22 cellular contexts compared by ENCODE assay signal in genomic region chr7:147638566-147638965, GRCh38.
"Had no signal": no experiment of that assay in that cellular context is flagged by ENCODE, and none has a peak within 500 bp of the region (broad histone marks: within the 10 kb centered on the region; RNA-seq: fewer than 3 reads in every experiment).

No MANE protein-coding gene starts in this region.

- H3K27ac Mint-ChIP-seq: mesothelial cell of epicardium; naive B cell; natural killer cell; progenitor cell of endocrine pancreas; stimulated activated memory B cell treated with anti-CD40 and anti-IgM and Interleukin-4, amounts not matched to agents 10 μg/mL and 1 μg/mL and 100 μg/mL, for 72 hours; stimulated activated naive CD8-positive, alpha-beta T cell treated with anti-CD3 and anti-CD28 coated beads, Interleukin-15, amount 100 ng/mL, for 72 hours had no signal

- H3K4me3 Mint-ChIP-seq: mesothelial cell of epicardium; naive B cell; natural killer cell; stimulated activated memory B cell treated with anti-CD40 and anti-IgM and Interleukin-4, amounts not matched to agents 10 μg/mL and 1 μg/mL and 100 μg/mL, for 72 hours; stimulated activated naive CD8-positive, alpha-beta T cell treated with anti-CD3 and anti-CD28 coated beads, Interleukin-15, amount 100 ng/mL, for 72 hours had no signal

- H3K27me3 Mint-ChIP-seq: naive B cell; progenitor cell of endocrine pancreas; stimulated activated memory B cell treated with anti-CD40 and anti-IgM and Interleukin-4, amounts not matched to agents 10 μg/mL and 1 μg/mL and 100 μg/mL, for 72 hours; stimulated activated naive CD8-positive, alpha-beta T cell treated with anti-CD3 and anti-CD28 coated beads, Interleukin-15, amount 100 ng/mL, for 72 hours had no signal

- ATAC-seq: left colon; left lung; lower lobe of right lung; natural killer cell; right lobe of liver; stimulated activated memory B cell treated with anti-CD40 and anti-IgM and Interleukin-4, amounts not matched to agents 10 μg/mL and 1 μg/mL and 100 μg/mL, for 72 hours; stimulated activated naive CD8-positive, alpha-beta T cell treated with anti-CD3 and anti-CD28 coated beads, Interleukin-15, amount 100 ng/mL, for 72 hours; upper lobe of right lung had no signal

- DNase-seq: kidney; left colon; left lung; lower lobe of right lung; mammary epithelial cell; naive B cell; natural killer cell; ovary; right lobe of liver; stimulated activated CD4-positive, alpha-beta T cell treated with anti-CD3 and anti-CD28 coated beads, Interleukin-1b, Interleukin-23, amount 100 ng/mL, for 48 hours; stimulated activated CD4-positive, alpha-beta T cell treated with anti-CD3 and anti-CD28 coated beads, Interleukin-2, amount 100 ng/mL, for 48 hours; stimulated activated CD4-positive, alpha-beta T cell treated with anti-CD3 and anti-CD28 coated beads, Interleukin-4, amount 100 ng/mL, for 4 hours; stimulated activated CD8-positive, alpha-beta memory T cell treated with anti-CD3 and anti-CD28 coated beads, Interleukin-4, amount 100 ng/mL, for 48 hours; stimulated activated naive CD4-positive, alpha-beta T cell treated with Interleukin-2 at 50 U/mL for 16 hours; stimulated activated naive CD8-positive, alpha-beta T cell treated with anti-CD3 and anti-CD28 coated beads, Interleukin-15, amount 100 ng/mL, for 72 hours; testis; tibial artery; upper lobe of right lung had no signal

- H3K36me3 Mint-ChIP-seq: mesothelial cell of epicardium; naive B cell; stimulated activated memory B cell treated with anti-CD40 and anti-IgM and Interleukin-4, amounts not matched to agents 10 μg/mL and 1 μg/mL and 100 μg/mL, for 72 hours had no signal

- H3K27ac ChIP-seq: left lung, lower lobe of right lung, ovary, right atrium auricular region, right lobe of liver, testis, tibial artery, upper lobe of right lung had no signal

- H3K4me1 Mint-ChIP-seq: naive B cell; natural killer cell; stimulated activated memory B cell treated with anti-CD40 and anti-IgM and Interleukin-4, amounts not matched to agents 10 μg/mL and 1 μg/mL and 100 μg/mL, for 72 hours; stimulated activated naive CD8-positive, alpha-beta T cell treated with anti-CD3 and anti-CD28 coated beads, Interleukin-15, amount 100 ng/mL, for 72 hours had no signal
